ENCODE assay signal across 1 cellular context in genomic region chr7:45893374-45893995, GRCh38.
A peak's percentile ranks its signal among the peaks of the same experiment; 100 is the strongest.
TF ChIP-seq lines count a peak whose summit lies in the region.

No MANE protein-coding gene starts in this region.

TF ChIP-seq in HepG2, 621 proteins besides CTCF, POLR2A, EP300 and RAD21 (continued from another document):
- TF ChIP-seq HNF1A (IDR thresholded peaks at IDR 0.05; ENCODE audit: low read depth) (peak; percentile 31; the same call in 1 of the 2 replicates), HNF1A (CRISPR knock-in tag; IDR thresholded peaks at IDR 0.05; ENCODE audit: borderline replicate concordance) (no peak), ZBTB1 (CRISPR knock-in tag; IDR thresholded peaks at IDR 0.05; ENCODE audit: borderline replicate concordance) (0 out of 2 replicates have a peak, but pooled peaks have one; percentile 18), ZFP1 (CRISPR knock-in tag; IDR thresholded peaks at IDR 0.05) (peak; percentile 73; the same call in 1 of the 2 replicates), ADNP (CRISPR knock-in tag; IDR thresholded peaks at IDR 0.05) (no peak), MYPOP (CRISPR knock-in tag; IDR thresholded peaks at IDR 0.05) (peak; percentile 51; the same call in 1 of the 2 replicates), HNRNPL (IDR thresholded peaks at IDR 0.05; ENCODE audit: low read depth, low read length) (no peak), ATAD3A (CRISPR knock-in tag; IDR thresholded peaks at IDR 0.05) (no peak), ETV5 (CRISPR knock-in tag; IDR thresholded peaks at IDR 0.05; ENCODE audit: borderline replicate concordance) (peak; percentile 48; the same call in 1 of the 2 replicates), KLF16 (CRISPR knock-in tag; IDR thresholded peaks at IDR 0.05) (peak in 1 of 2 experiments; percentile 96; a peak in 2 of 4 replicates), NONO (IDR thresholded peaks at IDR 0.05) (no peak), NONO (CRISPR knock-in tag; conservative IDR thresholded peaks at IDR 0.05) (peak; percentile 26; the same call in 1 of the 2 replicates), MLX (CRISPR knock-in tag; IDR thresholded peaks at IDR 0.05) (0 out of 2 replicates have a peak, but pooled peaks have one; percentile 11), ZNF292 (CRISPR knock-in tag; IDR thresholded peaks at IDR 0.05; ENCODE audit: borderline replicate concordance, low read depth) (no peak), HIVEP1 (CRISPR knock-in tag; IDR thresholded peaks at IDR 0.05) (no peak), SOX13 (IDR thresholded peaks at IDR 0.05) (no peak), SOX13 (CRISPR knock-in tag; conservative IDR thresholded peaks at IDR 0.05 in 1 of 2, IDR thresholded peaks at IDR 0.05 in 1 of 2) (peak in 1 of 2 experiments; percentile 70; a peak in 1 of 4 replicates), TCF7 (IDR thresholded peaks at IDR 0.05; ENCODE audit: low read depth) (peak; percentile 17; the same call in 1 of the 2 replicates), HOXA3 (CRISPR knock-in tag; IDR thresholded peaks at IDR 0.05) (peak; percentile 4; the same call in 1 of the 2 replicates), TBX2 (CRISPR knock-in tag; IDR thresholded peaks at IDR 0.05; ENCODE audit: borderline replicate concordance) (peak; percentile 70; the same call in 1 of the 2 replicates), ZNF275 (CRISPR knock-in tag; IDR thresholded peaks at IDR 0.05; ENCODE audit: borderline replicate concordance) (no peak), ZBTB7A (CRISPR knock-in tag; IDR thresholded peaks at IDR 0.05) (0 out of 2 replicates have a peak, but pooled peaks have one; percentile 16), ZNF615 (CRISPR knock-in tag; IDR thresholded peaks at IDR 0.05; ENCODE audit: borderline replicate concordance) (no peak), ARHGAP35 (CRISPR knock-in tag; IDR thresholded peaks at IDR 0.05; ENCODE audit: borderline replicate concordance) (no peak), HMGXB4 (CRISPR knock-in tag; IDR thresholded peaks at IDR 0.05; ENCODE audit: borderline replicate concordance in 1 of 2, low read depth in 1 of 2) (0 out of 4 replicates have a peak, but pooled peaks of 1 of the 2 experiments have one; percentile 22), ELK4 (CRISPR knock-in tag; IDR thresholded peaks at IDR 0.05; ENCODE audit: borderline replicate concordance) (no peak), SOX5 (CRISPR knock-in tag; IDR thresholded peaks at IDR 0.05; ENCODE audit: borderline replicate concordance) (peak; percentile 83), ZZZ3 (CRISPR knock-in tag; IDR thresholded peaks at IDR 0.05; ENCODE audit: borderline replicate concordance) (no peak), TBP (CRISPR knock-in tag; IDR thresholded peaks at IDR 0.05) (peak; percentile 88; the same call in 1 of the 2 replicates), ZFAT (CRISPR knock-in tag; conservative IDR thresholded peaks at IDR 0.05) (no peak), NR2F1 (CRISPR knock-in tag; IDR thresholded peaks at IDR 0.05) (peak in 1 of 2 experiments; percentile 12; a peak in 1 of 4 replicates)
